ENCODE assay signal across 30 cellular contexts in the genomic region with DNA sequence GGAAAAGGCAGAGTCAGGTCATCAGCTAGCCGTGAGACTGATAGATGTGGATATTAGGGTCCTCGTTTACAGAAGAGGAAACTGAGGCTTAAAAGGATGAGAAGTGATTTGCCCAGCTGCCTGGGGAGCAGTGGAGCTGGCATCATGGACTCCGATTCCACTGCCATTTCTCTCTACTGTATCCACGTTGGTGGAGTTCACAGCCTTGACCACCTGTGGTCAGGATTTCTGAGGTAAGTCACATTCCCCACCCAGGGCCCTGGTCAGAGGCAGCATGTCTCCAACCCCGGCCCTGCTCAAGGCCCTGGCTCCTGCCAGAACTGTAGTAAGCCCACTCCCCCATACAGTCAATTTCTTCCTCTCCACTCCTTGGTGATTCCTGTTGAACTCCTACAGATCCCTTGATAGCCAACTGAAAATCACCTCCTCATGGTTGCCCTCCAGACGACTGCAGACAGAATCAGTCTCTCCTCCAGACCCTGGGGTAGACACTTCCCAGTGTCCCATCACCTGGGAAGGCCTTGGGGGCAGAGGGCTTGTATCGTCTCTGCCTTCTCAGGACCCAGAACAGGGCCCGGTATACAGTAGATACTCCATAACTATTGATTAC.
"Had no signal": no experiment of that assay in that cellular context is flagged by ENCODE, and none has a peak within 500 bp of the region (broad histone marks: within the 10 kb centered on the region; RNA-seq: fewer than 3 reads in every experiment).

No MANE protein-coding gene starts in this region.

- H3K4me3 Mint-ChIP-seq: activated CD4-positive, alpha-beta T cell treated with anti-CD3 and anti-CD28 coated beads for 36 hours; activated naive CD4-positive, alpha-beta T cell treated with anti-CD3 and anti-CD28 coated beads, Interleukin-2, amount 10 ng/mL, durations not matched to agents 7 days and 5 days; activated naive CD8-positive, alpha-beta T cell treated with anti-CD3 and anti-CD28 coated beads, Interleukin-2, amount 10 ng/mL, durations not matched to agents 7 days and 5 days; brain; stimulated activated naive B cell treated with anti-CD40 and anti-IgM and Interleukin-4, amounts not matched to agents 10 μg/mL and 1 μg/mL and 100 μg/mL, for 72 hours had no signal

- H3K4me1 ChIP-seq: ascending aorta, gastrocnemius medialis, parathyroid adenoma, psoas muscle, thyroid gland had no signal

- DNase-seq: activated CD4-positive, alpha-beta T cell treated with anti-CD3 and anti-CD28 coated beads for 36 hours; activated CD4-positive, alpha-beta T cell treated with anti-CD3 and anti-CD28 coated beads, Interleukin-2, amount 50 U/mL, for 4 hours; activated CD4-positive, CD25-positive, alpha-beta regulatory T cell; activated effector memory CD4-positive, alpha-beta T cell treated with anti-CD3 and anti-CD28 coated beads, Interleukin-2, amount 50 U/mL, for 16 hours; activated naive CD4-positive, alpha-beta T cell treated with anti-CD3 and anti-CD28 coated beads, Interleukin-2, amount 10 ng/mL, durations not matched to agents 7 days and 5 days; activated naive CD8-positive, alpha-beta T cell treated with anti-CD3 and anti-CD28 coated beads, Interleukin-2, amount 10 ng/mL, durations not matched to agents 7 days and 5 days; cerebellar nuclear complex; dorsolateral prefrontal cortex; effector memory CD4-positive, alpha-beta T cell; erythroblast; gastrocnemius medialis; islet precursor cell; left ventricle myocardium inferior; mucosa of descending colon; nucleus accumbens; psoas muscle; stimulated activated CD4-positive, alpha-beta T cell treated with anti-CD3 and anti-CD28 coated beads, Interleukin-1b, Interleukin-23, amount 100 ng/mL, for 48 hours; stimulated activated naive B cell treated with anti-CD40 and anti-IgM and Interleukin-4, amounts not matched to agents 10 μg/mL and 1 μg/mL and 100 μg/mL, for 72 hours; stomach; thyroid gland; upper lobe of left lung had no signal

- H3K36me3 Mint-ChIP-seq: activated naive CD4-positive, alpha-beta T cell treated with anti-CD3 and anti-CD28 coated beads, Interleukin-2, amount 10 ng/mL, durations not matched to agents 7 days and 5 days; activated naive CD8-positive, alpha-beta T cell treated with anti-CD3 and anti-CD28 coated beads, Interleukin-2, amount 10 ng/mL, durations not matched to agents 7 days and 5 days; brain; stimulated activated naive B cell treated with anti-CD40 and anti-IgM and Interleukin-4, amounts not matched to agents 10 μg/mL and 1 μg/mL and 100 μg/mL, for 72 hours had no signal

- H3K27ac Mint-ChIP-seq: activated CD4-positive, alpha-beta T cell treated with anti-CD3 and anti-CD28 coated beads for 36 hours; activated naive CD4-positive, alpha-beta T cell treated with anti-CD3 and anti-CD28 coated beads, Interleukin-2, amount 10 ng/mL, durations not matched to agents 7 days and 5 days; activated naive CD8-positive, alpha-beta T cell treated with anti-CD3 and anti-CD28 coated beads, Interleukin-2, amount 10 ng/mL, durations not matched to agents 7 days and 5 days; stimulated activated naive B cell treated with anti-CD40 and anti-IgM and Interleukin-4, amounts not matched to agents 10 μg/mL and 1 μg/mL and 100 μg/mL, for 72 hours had no signal

- H3K4me1 Mint-ChIP-seq: activated CD4-positive, alpha-beta T cell treated with anti-CD3 and anti-CD28 coated beads for 36 hours; activated naive CD4-positive, alpha-beta T cell treated with anti-CD3 and anti-CD28 coated beads, Interleukin-2, amount 10 ng/mL, durations not matched to agents 7 days and 5 days; stimulated activated naive B cell treated with anti-CD40 and anti-IgM and Interleukin-4, amounts not matched to agents 10 μg/mL and 1 μg/mL and 100 μg/mL, for 72 hours had no signal

- H3K79me2 ChIP-seq: hepatocyte, parathyroid adenoma had no signal

- H2AFZ ChIP-seq: hepatocyte, parathyroid adenoma had no signal

- ATAC-seq: activated CD4-positive, alpha-beta T cell treated with anti-CD3 and anti-CD28 coated beads for 36 hours; gastrocnemius medialis; mucosa of descending colon; psoas muscle; stimulated activated naive B cell treated with anti-CD40 and anti-IgM and Interleukin-4, amounts not matched to agents 10 μg/mL and 1 μg/mL and 100 μg/mL, for 72 hours had no signal

- H3K4me2 ChIP-seq: hepatocyte, smooth muscle cell had no signal

- H3K27me3 ChIP-seq: ascending aorta, cardiac muscle cell, gastrocnemius medialis, hepatocyte, stomach, thyroid gland, upper lobe of left lung, vagina had no signal

- H3K9me3 ChIP-seq: ascending aorta, gastrocnemius medialis, left ventricle myocardium inferior, mucosa of descending colon, psoas muscle, stomach, thyroid gland, upper lobe of left lung, vagina had no signal

- H3K4me3 ChIP-seq: ascending aorta, cardiac muscle cell, coronary artery, dorsolateral prefrontal cortex, gastrocnemius medialis, hepatocyte, left ventricle myocardium inferior, lung, mucosa of descending colon, psoas muscle, smooth muscle cell, stomach, thyroid gland, upper lobe of left lung, vagina had no signal

- H3K9me3 Mint-ChIP-seq: activated naive CD4-positive, alpha-beta T cell treated with anti-CD3 and anti-CD28 coated beads, Interleukin-2, amount 10 ng/mL, durations not matched to agents 7 days and 5 days; activated naive CD8-positive, alpha-beta T cell treated with anti-CD3 and anti-CD28 coated beads, Interleukin-2, amount 10 ng/mL, durations not matched to agents 7 days and 5 days; stimulated activated naive B cell treated with anti-CD40 and anti-IgM and Interleukin-4, amounts not matched to agents 10 μg/mL and 1 μg/mL and 100 μg/mL, for 72 hours had no signal

- H3K36me3 ChIP-seq: ascending aorta, cardiac muscle cell, gastrocnemius medialis, left ventricle myocardium inferior, stomach, thyroid gland, upper lobe of left lung, vagina had no signal

- H3K27ac ChIP-seq: ascending aorta, cardiac muscle cell, coronary artery, dorsolateral prefrontal cortex, gastrocnemius medialis, left ventricle myocardium inferior, parathyroid adenoma, psoas muscle, stomach, thyroid gland, upper lobe of left lung, vagina had no signal

- H3K9ac ChIP-seq: parathyroid adenoma had no signal
